In the genomic region with DNA sequence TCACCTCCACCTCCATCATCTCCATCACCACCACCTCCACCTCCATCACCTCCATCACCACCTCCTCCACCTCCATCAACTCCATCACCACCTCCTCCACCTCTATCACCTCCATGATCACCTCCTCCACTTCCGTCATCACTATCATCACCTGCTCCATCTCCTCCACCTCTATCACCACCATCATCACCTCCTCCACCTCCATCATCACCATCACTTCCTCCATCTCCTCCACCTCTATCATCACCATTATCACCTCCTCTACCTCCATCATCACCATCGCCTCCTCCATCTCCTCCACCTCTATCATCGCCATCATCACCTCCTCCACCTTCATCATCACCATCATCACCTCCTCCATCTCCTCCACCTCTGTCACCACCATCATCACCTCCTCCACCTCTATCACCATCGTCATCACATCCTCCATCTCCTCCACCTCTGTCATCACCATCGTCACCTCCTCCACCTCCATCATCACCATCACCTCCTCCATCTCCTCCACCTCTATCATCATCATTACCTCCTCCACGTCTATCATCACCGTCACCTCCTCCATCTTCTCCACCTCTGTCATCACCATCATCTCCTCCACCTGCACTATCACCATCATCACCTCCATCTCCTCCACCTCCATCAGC, we compare ENCODE assay signal across 1 cellular context.
TF ChIP-seq lines count a peak whose summit lies in the region.

No MANE protein-coding gene starts in this region.

TF ChIP-seq in HepG2, 621 proteins besides CTCF, POLR2A, EP300 and RAD21:
- TF ChIP-seq ZNF670 (CRISPR knock-in tag; IDR thresholded peaks at IDR 0.05; ENCODE audit: borderline replicate concordance), result no peak
- TF ChIP-seq CREB1 (IDR thresholded peaks at IDR 0.05), result peak; percentile 92
- no peak for TF ChIP-seq CREB1 (CRISPR knock-in tag; IDR thresholded peaks at IDR 0.05)
- no peak for TF ChIP-seq RNF2 (conservative IDR thresholded peaks at IDR 0.05; ENCODE audit: low read depth)
- no peak for TF ChIP-seq ZNF607 (CRISPR knock-in tag; IDR thresholded peaks at IDR 0.05; ENCODE audit: borderline replicate concordance)
- TF ChIP-seq ZKSCAN5 (CRISPR knock-in tag; IDR thresholded peaks at IDR 0.05), result peak; percentile 13; the same call in 1 of the 2 replicates
- TF ChIP-seq MATR3 (CRISPR knock-in tag; IDR thresholded peaks at IDR 0.05), result no peak
- TF ChIP-seq ZNF282 (IDR thresholded peaks at IDR 0.05; ENCODE audit: partially characterized antibody), result no peak
- TF ChIP-seq, protein P1, sequence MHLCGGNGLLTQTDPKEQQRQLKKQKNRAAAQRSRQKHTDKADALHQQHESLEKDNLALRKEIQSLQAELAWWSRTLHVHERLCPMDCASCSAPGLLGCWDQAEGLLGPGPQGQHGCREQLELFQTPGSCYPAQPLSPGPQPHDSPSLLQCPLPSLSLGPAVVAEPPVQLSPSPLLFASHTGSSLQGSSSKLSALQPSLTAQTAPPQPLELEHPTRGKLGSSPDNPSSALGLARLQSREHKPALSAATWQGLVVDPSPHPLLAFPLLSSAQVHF (CRISPR knock-in tag; IDR thresholded peaks at IDR 0.05), result no peak
- TF ChIP-seq KMT2B (CRISPR knock-in tag; IDR thresholded peaks at IDR 0.05), result no peak
- TF ChIP-seq, protein P2, sequence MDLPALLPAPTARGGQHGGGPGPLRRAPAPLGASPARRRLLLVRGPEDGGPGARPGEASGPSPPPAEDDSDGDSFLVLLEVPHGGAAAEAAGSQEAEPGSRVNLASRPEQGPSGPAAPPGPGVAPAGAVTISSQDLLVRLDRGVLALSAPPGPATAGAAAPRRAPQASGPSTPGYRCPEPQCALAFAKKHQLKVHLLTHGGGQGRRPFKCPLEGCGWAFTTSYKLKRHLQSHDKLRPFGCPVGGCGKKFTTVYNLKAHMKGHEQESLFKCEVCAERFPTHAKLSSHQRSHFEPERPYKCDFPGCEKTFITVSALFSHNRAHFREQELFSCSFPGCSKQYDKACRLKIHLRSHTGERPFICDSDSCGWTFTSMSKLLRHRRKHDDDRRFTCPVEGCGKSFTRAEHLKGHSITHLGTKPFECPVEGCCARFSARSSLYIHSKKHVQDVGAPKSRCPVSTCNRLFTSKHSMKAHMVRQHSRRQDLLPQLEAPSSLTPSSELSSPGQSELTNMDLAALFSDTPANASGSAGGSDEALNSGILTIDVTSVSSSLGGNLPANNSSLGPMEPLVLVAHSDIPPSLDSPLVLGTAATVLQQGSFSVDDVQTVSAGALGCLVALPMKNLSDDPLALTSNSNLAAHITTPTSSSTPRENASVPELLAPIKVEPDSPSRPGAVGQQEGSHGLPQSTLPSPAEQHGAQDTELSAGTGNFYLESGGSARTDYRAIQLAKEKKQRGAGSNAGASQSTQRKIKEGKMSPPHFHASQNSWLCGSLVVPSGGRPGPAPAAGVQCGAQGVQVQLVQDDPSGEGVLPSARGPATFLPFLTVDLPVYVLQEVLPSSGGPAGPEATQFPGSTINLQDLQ (CRISPR knock-in tag; IDR thresholded peaks at IDR 0.05), result no peak
